In the genomic region with DNA sequence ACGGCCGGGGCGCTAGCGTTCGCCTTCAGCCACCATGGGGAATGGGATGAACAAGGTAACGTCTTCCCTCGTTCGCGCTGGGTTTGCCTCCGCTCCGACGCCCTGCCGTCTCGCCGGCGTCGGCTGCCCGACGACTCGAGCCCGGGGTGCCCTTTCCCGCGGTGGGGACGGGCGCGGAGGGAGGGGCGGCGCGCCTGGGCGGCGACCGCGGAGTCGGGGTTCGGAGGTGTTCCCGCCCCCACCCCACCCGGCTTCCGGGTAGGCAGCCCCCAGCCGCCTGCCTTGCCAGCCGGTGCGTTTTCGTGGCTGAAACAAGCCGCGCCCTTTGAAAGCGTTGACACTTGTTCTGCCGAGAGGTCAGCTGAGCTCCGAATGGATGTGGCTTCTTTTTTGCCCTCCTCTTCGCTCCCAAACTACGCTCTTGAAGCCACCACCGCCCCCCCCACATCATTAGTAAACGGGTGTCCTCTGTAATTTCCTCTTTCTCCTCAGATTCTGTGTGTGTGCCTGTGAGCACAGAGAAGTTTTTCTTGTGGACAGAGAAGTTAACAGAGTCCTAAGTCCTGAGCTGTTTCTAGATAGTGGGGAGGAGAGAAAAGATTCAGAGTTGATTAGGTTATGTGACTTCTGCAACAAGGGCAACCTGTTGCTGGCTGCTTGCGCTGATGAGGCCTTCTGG, we compare ENCODE assay signal across 8 cellular contexts. TPM values are rescaled to one million over a fixed set of nuclear protein-coding genes. Genes with fewer than 3 reads are reported as not detected.
DNase-seq lines count a peak whose midpoint lies in the region; ATAC-seq, FAIRE-seq and TF ChIP-seq lines count a peak whose summit lies in the region.

No MANE protein-coding gene starts in this region.

- DNase-seq in GM18507 (ENCODE audit: extremely low spot score, insufficient read length, low read depth) = no peak
- peak in 1 of 2 donors; percentile 58 for DNase-seq in breast epithelium (ENCODE audit: low spot score in 2 of 2)
- DNase-seq in left colon = peak; percentile 85 to 88
- peak; percentile 70 for DNase-seq in stimulated activated CD4-positive, alpha-beta T cell treated with anti-CD3 and anti-CD28 coated beads, Interleukin-4, amount 100 ng/mL, for 24 hours
- DNase-seq in NCI-H2196 (lab: John Stamatoyannopoulos, UW; ENCODE audit: unreplicated experiment) = no peak
- DNase-seq in NCI-H187 treated with DMSO at 0.1 percent for 48 hours (lab: John Stamatoyannopoulos, UW) = no peak

- intact Hi-C loops in breast epithelium (cut with DNase I; ENCODE audit: low total_unique reads) (no loop called here), left colon (cut with DNase I, micrococcal nuclease) (no loop called here)

- TF ChIP-seq CTCF in breast epithelium (IDR thresholded peaks at IDR 0.05) = no peak

- H3K36me3 ChIP-seq in breast epithelium = no peaks in the 10 kb centered on the region

- peak overlapping the region; percentile 64 to 93 (median 66) for H3K4me3 ChIP-seq in breast epithelium

- no peaks in the 10 kb centered on the region for H3K9me3 ChIP-seq in breast epithelium

- no peak for TF ChIP-seq POLR2A in breast epithelium (IDR thresholded peaks at IDR 0.05)

- no peaks in the 10 kb centered on the region for H3K27me3 ChIP-seq in breast epithelium

- ATAC-seq in HG02885 (IDR thresholded peaks at IDR 0.05; ENCODE audit: poor library complexity, unreplicated experiment) (peak; percentile 36), SK-N-SH treated with all-trans-retinoic acid at 6 μM for 48 hours (peak; percentile 37), left colon (peak; percentile 40)

- FAIRE-seq in GM18507 (lab: Jason Lieb, UNC) = peak; percentile 89

- peak overlapping the region; percentile 93 to 99 for H3K27ac ChIP-seq in breast epithelium

- H3K4me1 ChIP-seq in breast epithelium = no peaks in the 10 kb centered on the region

TF ChIP-seq in SK-N-SH treated with all-trans-retinoic acid at 6 μM for 48 hours, 23 proteins besides CTCF, POLR2A, EP300 and RAD21:
- TF ChIP-seq RARB (CRISPR knock-in tag; IDR thresholded peaks at IDR 0.05) = no peak
- no peak for TF ChIP-seq ZNF70 (CRISPR knock-in tag; IDR thresholded peaks at IDR 0.05)
- no peak for TF ChIP-seq CSDC2 (CRISPR knock-in tag; IDR thresholded peaks at IDR 0.05)
- TF ChIP-seq, protein P1, sequence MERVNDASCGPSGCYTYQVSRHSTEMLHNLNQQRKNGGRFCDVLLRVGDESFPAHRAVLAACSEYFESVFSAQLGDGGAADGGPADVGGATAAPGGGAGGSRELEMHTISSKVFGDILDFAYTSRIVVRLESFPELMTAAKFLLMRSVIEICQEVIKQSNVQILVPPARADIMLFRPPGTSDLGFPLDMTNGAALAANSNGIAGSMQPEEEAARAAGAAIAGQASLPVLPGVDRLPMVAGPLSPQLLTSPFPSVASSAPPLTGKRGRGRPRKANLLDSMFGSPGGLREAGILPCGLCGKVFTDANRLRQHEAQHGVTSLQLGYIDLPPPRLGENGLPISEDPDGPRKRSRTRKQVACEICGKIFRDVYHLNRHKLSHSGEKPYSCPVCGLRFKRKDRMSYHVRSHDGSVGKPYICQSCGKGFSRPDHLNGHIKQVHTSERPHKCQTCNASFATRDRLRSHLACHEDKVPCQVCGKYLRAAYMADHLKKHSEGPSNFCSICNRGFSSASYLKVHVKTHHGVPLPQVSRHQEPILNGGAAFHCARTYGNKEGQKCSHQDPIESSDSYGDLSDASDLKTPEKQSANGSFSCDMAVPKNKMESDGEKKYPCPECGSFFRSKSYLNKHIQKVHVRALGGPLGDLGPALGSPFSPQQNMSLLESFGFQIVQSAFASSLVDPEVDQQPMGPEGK (CRISPR knock-in tag; IDR thresholded peaks at IDR 0.05; ENCODE audit: borderline replicate concordance) = no peak
- TF ChIP-seq ZNF8 (CRISPR knock-in tag; IDR thresholded peaks at IDR 0.05) = no peak
- no peak for TF ChIP-seq ESRRG (CRISPR knock-in tag; IDR thresholded peaks at IDR 0.05)
- no peak for TF ChIP-seq ISL1 (CRISPR knock-in tag; IDR thresholded peaks at IDR 0.05)
- no peak for TF ChIP-seq ZFP30 (CRISPR knock-in tag; IDR thresholded peaks at IDR 0.05)
- TF ChIP-seq GLIS3 (CRISPR knock-in tag; IDR thresholded peaks at IDR 0.05) = no peak
- TF ChIP-seq TCF4 (CRISPR knock-in tag; IDR thresholded peaks at IDR 0.05; ENCODE audit: borderline replicate concordance) = no peak
- TF ChIP-seq, protein P2, sequence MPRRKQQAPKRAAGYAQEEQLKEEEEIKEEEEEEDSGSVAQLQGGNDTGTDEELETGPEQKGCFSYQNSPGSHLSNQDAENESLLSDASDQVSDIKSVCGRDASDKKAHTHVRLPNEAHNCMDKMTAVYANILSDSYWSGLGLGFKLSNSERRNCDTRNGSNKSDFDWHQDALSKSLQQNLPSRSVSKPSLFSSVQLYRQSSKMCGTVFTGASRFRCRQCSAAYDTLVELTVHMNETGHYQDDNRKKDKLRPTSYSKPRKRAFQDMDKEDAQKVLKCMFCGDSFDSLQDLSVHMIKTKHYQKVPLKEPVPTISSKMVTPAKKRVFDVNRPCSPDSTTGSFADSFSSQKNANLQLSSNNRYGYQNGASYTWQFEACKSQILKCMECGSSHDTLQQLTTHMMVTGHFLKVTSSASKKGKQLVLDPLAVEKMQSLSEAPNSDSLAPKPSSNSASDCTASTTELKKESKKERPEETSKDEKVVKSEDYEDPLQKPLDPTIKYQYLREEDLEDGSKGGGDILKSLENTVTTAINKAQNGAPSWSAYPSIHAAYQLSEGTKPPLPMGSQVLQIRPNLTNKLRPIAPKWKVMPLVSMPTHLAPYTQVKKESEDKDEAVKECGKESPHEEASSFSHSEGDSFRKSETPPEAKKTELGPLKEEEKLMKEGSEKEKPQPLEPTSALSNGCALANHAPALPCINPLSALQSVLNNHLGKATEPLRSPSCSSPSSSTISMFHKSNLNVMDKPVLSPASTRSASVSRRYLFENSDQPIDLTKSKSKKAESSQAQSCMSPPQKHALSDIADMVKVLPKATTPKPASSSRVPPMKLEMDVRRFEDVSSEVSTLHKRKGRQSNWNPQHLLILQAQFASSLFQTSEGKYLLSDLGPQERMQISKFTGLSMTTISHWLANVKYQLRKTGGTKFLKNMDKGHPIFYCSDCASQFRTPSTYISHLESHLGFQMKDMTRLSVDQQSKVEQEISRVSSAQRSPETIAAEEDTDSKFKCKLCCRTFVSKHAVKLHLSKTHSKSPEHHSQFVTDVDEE (CRISPR knock-in tag; IDR thresholded peaks at IDR 0.05) = no peak
- no peak for TF ChIP-seq SNAI2 (CRISPR knock-in tag; IDR thresholded peaks at IDR 0.05)
- no peak for TF ChIP-seq BACH2 (CRISPR knock-in tag; IDR thresholded peaks at IDR 0.05; ENCODE audit: borderline replicate concordance)
- no peak for TF ChIP-seq PPARA (CRISPR knock-in tag; IDR thresholded peaks at IDR 0.05; ENCODE audit: borderline replicate concordance)
- TF ChIP-seq TOX (CRISPR knock-in tag; IDR thresholded peaks at IDR 0.05; ENCODE audit: borderline replicate concordance) = no peak
- TF ChIP-seq, protein P3, sequence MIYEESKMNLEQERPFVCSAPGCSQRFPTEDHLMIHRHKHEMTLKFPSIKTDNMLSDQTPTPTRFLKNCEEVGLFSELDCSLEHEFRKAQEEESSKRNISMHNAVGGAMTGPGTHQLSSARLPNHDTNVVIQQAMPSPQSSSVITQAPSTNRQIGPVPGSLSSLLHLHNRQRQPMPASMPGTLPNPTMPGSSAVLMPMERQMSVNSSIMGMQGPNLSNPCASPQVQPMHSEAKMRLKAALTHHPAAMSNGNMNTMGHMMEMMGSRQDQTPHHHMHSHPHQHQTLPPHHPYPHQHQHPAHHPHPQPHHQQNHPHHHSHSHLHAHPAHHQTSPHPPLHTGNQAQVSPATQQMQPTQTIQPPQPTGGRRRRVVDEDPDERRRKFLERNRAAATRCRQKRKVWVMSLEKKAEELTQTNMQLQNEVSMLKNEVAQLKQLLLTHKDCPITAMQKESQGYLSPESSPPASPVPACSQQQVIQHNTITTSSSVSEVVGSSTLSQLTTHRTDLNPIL (CRISPR knock-in tag; IDR thresholded peaks at IDR 0.05; ENCODE audit: low read depth) = no peak
- no peak for TF ChIP-seq ARNTL (CRISPR knock-in tag; IDR thresholded peaks at IDR 0.05; ENCODE audit: borderline replicate concordance, low read depth)
- TF ChIP-seq ZC3H10 (CRISPR knock-in tag; IDR thresholded peaks at IDR 0.05) = no peak
- TF ChIP-seq, protein P4, sequence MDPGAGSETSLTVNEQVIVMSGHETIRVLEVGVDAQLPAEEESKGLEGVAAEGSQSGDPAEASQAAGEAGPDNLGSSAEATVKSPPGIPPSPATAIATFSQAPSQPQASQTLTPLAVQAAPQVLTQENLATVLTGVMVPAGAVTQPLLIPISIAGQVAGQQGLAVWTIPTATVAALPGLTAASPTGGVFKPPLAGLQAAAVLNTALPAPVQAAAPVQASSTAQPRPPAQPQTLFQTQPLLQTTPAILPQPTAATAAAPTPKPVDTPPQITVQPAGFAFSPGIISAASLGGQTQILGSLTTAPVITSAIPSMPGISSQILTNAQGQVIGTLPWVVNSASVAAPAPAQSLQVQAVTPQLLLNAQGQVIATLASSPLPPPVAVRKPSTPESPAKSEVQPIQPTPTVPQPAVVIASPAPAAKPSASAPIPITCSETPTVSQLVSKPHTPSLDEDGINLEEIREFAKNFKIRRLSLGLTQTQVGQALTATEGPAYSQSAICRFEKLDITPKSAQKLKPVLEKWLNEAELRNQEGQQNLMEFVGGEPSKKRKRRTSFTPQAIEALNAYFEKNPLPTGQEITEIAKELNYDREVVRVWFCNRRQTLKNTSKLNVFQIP (CRISPR knock-in tag; IDR thresholded peaks at IDR 0.05; ENCODE audit: borderline replicate concordance, low read depth) = no peak

RNA-seq across cellular contexts. Expression of a gene that starts 0.4 kb away (rescaled TPM):
- total RNA-seq in breast epithelium = 10 to 100 TPM; 55.6 to 81.9 (median 59.0) TPM
- total RNA-seq in left colon = 10 to 100 TPM; 26.5 to 29.5 TPM

Comparison
In these comparisons a context has a peak if more than half of its experiments do, and no peak if none do; other contexts are left out.
1. DNase-seq: peak in left colon (2 of 2) and stimulated activated CD4-positive, alpha-beta T cell treated with anti-CD3 and anti-CD28 coated beads, Interleukin-4, amount 100 ng/mL, for 24 hours (single experiment); none in GM18507 (single experiment), NCI-H2196 (single experiment) and NCI-H187 treated with DMSO at 0.1 percent for 48 hours (single experiment).
2. Peak in every context shown above with its lines, with median percentiles within 50 percentile points of each other: ATAC-seq.